15 cellular contexts compared by ENCODE assay signal in the genomic region with DNA sequence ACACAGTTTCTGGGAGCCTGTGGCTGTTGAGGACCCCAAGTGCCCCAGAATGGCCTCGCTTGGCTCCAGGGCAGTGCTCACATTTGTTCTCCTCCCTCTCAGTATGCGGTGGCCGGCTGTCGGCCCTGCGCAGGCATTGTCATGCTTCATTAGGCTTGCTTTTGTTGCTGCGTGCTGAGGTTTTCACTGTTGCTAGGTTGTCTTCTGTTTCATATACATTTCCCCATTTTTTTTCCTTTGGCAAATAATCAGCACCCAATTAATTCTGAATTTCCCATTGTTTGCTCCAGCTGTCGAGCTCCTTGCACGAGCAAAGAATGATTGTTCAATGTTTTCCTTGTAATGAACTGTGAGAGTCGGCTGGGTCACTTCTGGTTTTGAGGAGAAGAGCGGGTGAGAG.
DNase-seq lines count a peak whose midpoint lies in the region; ATAC-seq and TF ChIP-seq lines count a peak whose summit lies in the region.
"Had no signal": no experiment of that assay in that cellular context is flagged by ENCODE, and none has a peak within 500 bp of the region (broad histone marks: within the 10 kb centered on the region; RNA-seq: fewer than 3 reads in every experiment).

No MANE protein-coding gene starts in this region.

- no peak for ATAC-seq in HG03521 (IDR thresholded peaks at IDR 0.05; ENCODE audit: unreplicated experiment)
- ATAC-seq: activated CD4-positive, CD25-positive, alpha-beta regulatory T cell treated with anti-CD3 and anti-CD28 coated beads, Interleukin-2, amount 50 U/mL, for 24 hours; activated CD8-positive, alpha-beta memory T cell treated with anti-CD3 and anti-CD28 coated beads, Interleukin-2, amount 10 ng/mL, durations not matched to agents 7 days and 5 days; T-helper 17 cell had no signal

- H3K27me3 ChIP-seq in BLaER1 (no peaks in the 10 kb centered on the region), iPS-18a (ENCODE audit: control insufficient read depth, insufficient read depth, low read length) (no peaks in the 10 kb centered on the region), Karpas-422 (ENCODE audit: low read length) (no peaks in the 10 kb centered on the region)

- TF ChIP-seq CTCF in foreskin fibroblast (IDR thresholded peaks at IDR 0.05; ENCODE audit: low read depth, low read length) = no peak

- H3K79me2 ChIP-seq in Karpas-422 (ENCODE audit: low read length) = no peaks in the 10 kb centered on the region

- DNase-seq in NCI-H1105 treated with DMSO at 0.1 percent for 48 hours (lab: John Stamatoyannopoulos, UW) (peak; percentile 97), NCI-H774 (lab: John Stamatoyannopoulos, UW) (peak; percentile 68), Karpas-422 (no peak), foreskin fibroblast (no peak)
- no peak for DNase-seq in activated naive CD4-positive, alpha-beta T cell (lab: John Stamatoyannopoulos, UW)
- DNase-seq: ACHN; activated CD8-positive, alpha-beta memory T cell treated with anti-CD3 and anti-CD28 coated beads, Interleukin-2, amount 10 ng/mL, durations not matched to agents 7 days and 5 days; activated gamma-delta T cell treated with Interleukin-2 at 50 U/mL for 16 hours; stimulated activated CD4-positive, alpha-beta T cell treated with anti-CD3 and anti-CD28 coated beads, Interleukin-2, amount 100 ng/mL, for 48 hours; T-helper 17 cell had no signal

- H3K9ac ChIP-seq in BLaER1 = no peak overlapping the region
- H3K9ac ChIP-seq in iPS-18a (ENCODE audit: low read length) = peak overlapping the region; percentile 37
- no peak overlapping the region for H3K9ac ChIP-seq in Karpas-422 (ENCODE audit: low read length)

- H4K20me1 ChIP-seq in BLaER1 (no peaks in the 10 kb centered on the region), Karpas-422 (ENCODE audit: insufficient read depth, low read depth, low read length) (no peaks in the 10 kb centered on the region)

- H3K9me2 ChIP-seq in Karpas-422 (replicated peaks; ENCODE audit: insufficient read depth, low read length) = no peaks in the 10 kb centered on the region

- H3K4me2 ChIP-seq in BLaER1 (peak overlapping the region; percentile 52), Karpas-422 (ENCODE audit: low read depth, low read length, poor library complexity, severe bottlenecking) (no peak overlapping the region)

- H3K4me1 ChIP-seq in BLaER1 (peaks cover 15% of the 10 kb centered on the region), iPS-18a (ENCODE audit: control insufficient read depth, low read depth, low read length) (peaks cover 9% of the 10 kb centered on the region), Karpas-422 (ENCODE audit: low read length) (no peaks in the 10 kb centered on the region)

- H3K36me3 ChIP-seq in BLaER1 (no peaks in the 10 kb centered on the region), iPS-18a (ENCODE audit: control insufficient read depth, low read depth, low read length) (no peaks in the 10 kb centered on the region), Karpas-422 (ENCODE audit: insufficient read depth, low read length) (no peaks in the 10 kb centered on the region)
- H3K36me3 ChIP-seq: thoracic aorta had no signal

- no peak overlapping the region for H3K4me3 ChIP-seq in BLaER1
- H3K4me3 ChIP-seq in iPS-18a (ENCODE audit: low read length) = no peak overlapping the region
- H3K4me3 ChIP-seq in Karpas-422 (ENCODE audit: low read length) = no peak overlapping the region
- no peak overlapping the region for H3K4me3 ChIP-seq in foreskin fibroblast (ENCODE audit: low read depth in 1 of 2, low read length in 2 of 2)
- H3K4me3 ChIP-seq: thoracic aorta had no signal

- H3K9me3 ChIP-seq in BLaER1 (no peaks in the 10 kb centered on the region), iPS-18a (ENCODE audit: control insufficient read depth, low read depth, low read length) (no peaks in the 10 kb centered on the region), Karpas-422 (ENCODE audit: low read length) (no peaks in the 10 kb centered on the region)
- H3K9me3 ChIP-seq: thoracic aorta had no signal

- no peak overlapping the region for H3K27ac ChIP-seq in BLaER1
- no peak overlapping the region for H3K27ac ChIP-seq in iPS-18a (ENCODE audit: low read length)
- H3K27ac ChIP-seq in Karpas-422 (ENCODE audit: low read length) = no peak overlapping the region
- H3K27ac ChIP-seq: thoracic aorta had no signal

- no peak overlapping the region for H2AFZ ChIP-seq in Karpas-422 (ENCODE audit: low read length)

Comparison
In these comparisons a context has a peak if more than half of its experiments do, and no peak if none do; other contexts are left out.
1. DNase-seq: peak in NCI-H1105 treated with DMSO at 0.1 percent for 48 hours (single experiment) and NCI-H774 (single experiment); none in Karpas-422 (single experiment), activated naive CD4-positive, alpha-beta T cell (0 of 4) and foreskin fibroblast (0 of 2).